Comparison of ENCODE assay signal across 10 cellular contexts in genomic region chr9:94799578-94800264, GRCh38.
DNase-seq lines count a peak whose midpoint lies in the region; ATAC-seq and TF ChIP-seq lines count a peak whose summit lies in the region.
"Had no signal": no experiment of that assay in that cellular context is flagged by ENCODE, and none has a peak within 500 bp of the region (broad histone marks: within the 10 kb centered on the region; RNA-seq: fewer than 3 reads in every experiment).

No MANE protein-coding gene starts in this region.

- ATAC-seq in heart left ventricle (peak in 2 of 4 donors; percentile 35 to 66), left ventricle myocardium superior (no peak), mucosa of descending colon (peak; percentile 45)

- WGBS in heart left ventricle, 4 donors: 89 to 93% (median 92%) methylated on average over 9 of the region's 9 CpGs

- H3K9me3 ChIP-seq in heart left ventricle: no peaks in the 10 kb centered on the region
- H3K9me3 ChIP-seq in duodenal mucosa (ENCODE audit: control insufficient read depth in 1 of 2, low read length in 2 of 2): no peaks in the 10 kb centered on the region
- H3K9me3 ChIP-seq in mucosa of descending colon: no peaks in the 10 kb centered on the region
- no peaks in the 10 kb centered on the region for H3K9me3 ChIP-seq in vagina

- H3K4me1 Mint-ChIP-seq in endothelial cell (ENCODE audit: unreplicated experiment): no peaks in the 10 kb centered on the region

- H3K9ac ChIP-seq in duodenal mucosa (ENCODE audit: low read depth in 1 of 2, low read length in 2 of 2): no peak overlapping the region

- H3K27ac Mint-ChIP-seq in endothelial cell (ENCODE audit: unreplicated experiment): no peak overlapping the region

- H3K36me3 Mint-ChIP-seq in endothelial cell (ENCODE audit: low read depth, unreplicated experiment): no peaks in the 10 kb centered on the region

- intact Hi-C loops in heart left ventricle (cut with DNase I) (loop anchor here in 3 of 10 donors (5.0 to 10.0 kb wide), 3 partner anchors 55 to 113 kb away; no protein-coding TSS in a partner anchor), left ventricle myocardium superior (cut with micrococcal nuclease) (loop anchor here (10.0 kb wide), 1 partner anchor 65 kb away; no protein-coding TSS in a partner anchor), mucosa of descending colon (cut with DNase I, micrococcal nuclease) (no loop called here), vagina (cut with DNase I) (no loop called here)

- H3K9me3 Mint-ChIP-seq in endothelial cell (ENCODE audit: unreplicated experiment): no peaks in the 10 kb centered on the region

- TF ChIP-seq CTCF in heart left ventricle (IDR thresholded peaks at IDR 0.05) (no peak), mucosa of descending colon (IDR thresholded peaks at IDR 0.05) (no peak), vagina (IDR thresholded peaks at IDR 0.05) (no peak), endothelial cell (IDR thresholded peaks at IDR 0.05; ENCODE audit: unreplicated experiment) (no peak)

- no peak for DNase-seq in heart left ventricle
- DNase-seq in left ventricle myocardium superior: no peak
- DNase-seq in mucosa of descending colon: no peak
- DNase-seq in vagina (ENCODE audit: extremely low spot score in 2 of 2): no peak
- DNase-seq in activated naive CD4-positive, alpha-beta T cell (lab: John Stamatoyannopoulos, UW): no peak
- DNase-seq in CD1c-positive myeloid dendritic cell (ENCODE audit: extremely low spot score): no peak
- no peak for DNase-seq in endothelial cell (ENCODE audit: low spot score)
- DNase-seq: activated gamma-delta T cell treated with Interleukin-2 at 50 U/mL for 16 hours, T-helper 9 cell had no signal

- H3K4me1 ChIP-seq in heart left ventricle: peaks cover 0 to 32% (median 18%) of the 10 kb centered on the region in 12 donors
- peaks cover 10 to 25% of the 10 kb centered on the region in 2 donors for H3K4me1 ChIP-seq in duodenal mucosa (ENCODE audit: control insufficient read depth in 1 of 2, insufficient read depth in 2 of 2, low read length in 2 of 2)
- no peaks in the 10 kb centered on the region for H3K4me1 ChIP-seq in mucosa of descending colon (ENCODE audit: low read depth)
- peaks cover 78% of the 10 kb centered on the region for H3K4me1 ChIP-seq in vagina

- H3K4me3 ChIP-seq in heart left ventricle (no peak overlapping the region), duodenal mucosa (ENCODE audit: low read depth in 1 of 2, low read length in 2 of 2) (no peak overlapping the region), mucosa of descending colon (no peak overlapping the region), vagina (no peak overlapping the region)

- H3K27me3 ChIP-seq in heart left ventricle: no peaks in the 10 kb centered on the region
- H3K27me3 ChIP-seq in duodenal mucosa (ENCODE audit: control insufficient read depth in 1 of 2, insufficient read depth in 2 of 2, low read length in 2 of 2): no peaks in the 10 kb centered on the region
- H3K27me3 ChIP-seq in vagina: no peaks in the 10 kb centered on the region

- H3K36me3 ChIP-seq in heart left ventricle (peaks cover 0 to 5% (median 0%) of the 10 kb centered on the region in 9 donors), duodenal mucosa (ENCODE audit: control insufficient read depth in 1 of 2, insufficient read depth in 2 of 2, low read length in 2 of 2) (peaks cover 0 to 9% of the 10 kb centered on the region in 2 donors), mucosa of descending colon (ENCODE audit: low read depth) (no peaks in the 10 kb centered on the region), vagina (no peaks in the 10 kb centered on the region)

- TF ChIP-seq POLR2A in heart left ventricle (IDR thresholded peaks at IDR 0.05): no peak
- TF ChIP-seq POLR2A in vagina (IDR thresholded peaks at IDR 0.05): no peak

- H3K27ac ChIP-seq in heart left ventricle: peak overlapping the region in 8 of 12 donors; percentile 7 to 70 (median 34)
- H3K27ac ChIP-seq in duodenal mucosa (ENCODE audit: low read depth, low read length): peak overlapping the region; percentile 39
- H3K27ac ChIP-seq in vagina: peak overlapping the region; percentile 88

- H3K27me3 Mint-ChIP-seq in endothelial cell (ENCODE audit: unreplicated experiment): no peaks in the 10 kb centered on the region

- no peak overlapping the region for H3K4me3 Mint-ChIP-seq in endothelial cell (ENCODE audit: unreplicated experiment)

Comparison
In these comparisons a context has a peak if more than half of its experiments do, and no peak if none do; other contexts are left out.
1. H3K27ac ChIP-seq: peak in every context shown above with its lines; median percentile 88 in vagina; 39 in duodenal mucosa; 34 in heart left ventricle.